Comparison of ENCODE assay signal across 2 cellular contexts in genomic region chr10:80458263-80458625, GRCh38.
TF ChIP-seq lines count a peak whose summit lies in the region.

No MANE protein-coding gene starts in this region.

TF ChIP-seq in A549, 52 proteins besides CTCF, POLR2A, EP300 and RAD21:
- TF ChIP-seq ZFP36 (IDR thresholded peaks at IDR 0.05; ENCODE audit: borderline replicate concordance, partially characterized antibody): no peak
- TF ChIP-seq FOSL2 (IDR thresholded peaks at IDR 0.05): no peak
- no peak for TF ChIP-seq FOSL2 (CRISPR knock-in tag; IDR thresholded peaks at IDR 0.05)
- TF ChIP-seq NPAS2 (CRISPR knock-in tag; IDR thresholded peaks at IDR 0.05; ENCODE audit: borderline replicate concordance): no peak
- TF ChIP-seq ATOH8 (CRISPR knock-in tag; IDR thresholded peaks at IDR 0.05; ENCODE audit: low read depth): no peak
- TF ChIP-seq NFE2L2 (conservative IDR thresholded peaks at IDR 0.05; ENCODE audit: low read length): no peak
- no peak for TF ChIP-seq BCL3 (IDR thresholded peaks at IDR 0.05)
- TF ChIP-seq EHF (CRISPR knock-in tag; IDR thresholded peaks at IDR 0.05): no peak
- no peak for TF ChIP-seq JUNB (IDR thresholded peaks at IDR 0.05)
- no peak for TF ChIP-seq RCOR1 (IDR thresholded peaks at IDR 0.05; ENCODE audit: low read depth, low read length)
- no peak for TF ChIP-seq RARB (CRISPR knock-in tag; IDR thresholded peaks at IDR 0.05)
- no peak for TF ChIP-seq ESRRA (IDR thresholded peaks at IDR 0.05; ENCODE audit: borderline replicate concordance, low read length)
- TF ChIP-seq JUN (IDR thresholded peaks at IDR 0.05): no peak
- no peak for TF ChIP-seq FOSB (CRISPR knock-in tag; IDR thresholded peaks at IDR 0.05)
- TF ChIP-seq HEYL (CRISPR knock-in tag; IDR thresholded peaks at IDR 0.05): no peak

TF ChIP-seq in IMR-90, 13 proteins besides CTCF, POLR2A, EP300 and RAD21:
- TF ChIP-seq SMC3 (IDR thresholded peaks at IDR 0.05; ENCODE audit: low read depth, low read length) (no peak), ELK1 (IDR thresholded peaks at IDR 0.05; ENCODE audit: borderline replicate concordance, low read depth, low read length) (no peak), MAZ (IDR thresholded peaks at IDR 0.05; ENCODE audit: borderline replicate concordance, low read depth, low read length) (no peak), BHLHE40 (IDR thresholded peaks at IDR 0.05; ENCODE audit: low read depth, low read length) (no peak), CEBPB (IDR thresholded peaks at IDR 0.05; ENCODE audit: low read depth, low read length) (no peak), NFE2L2 (IDR thresholded peaks at IDR 0.05; ENCODE audit: low read depth, low read length) (no peak), CHD1 (IDR thresholded peaks at IDR 0.05; ENCODE audit: low read depth, low read length) (no peak), MAFK (IDR thresholded peaks at IDR 0.05; ENCODE audit: low read depth, low read length) (no peak), FOS (IDR thresholded peaks at IDR 0.05; ENCODE audit: low read depth, low read length) (no peak), RCOR1 (IDR thresholded peaks at IDR 0.05; ENCODE audit: insufficient replicate concordance, low read length) (no peak)
